ENCODE assay signal across 2 cellular contexts in genomic region chr15:63075072-63075995, GRCh38.
TF ChIP-seq lines count a peak whose summit lies in the region.

No MANE protein-coding gene starts in this region.

TF ChIP-seq in liver, 16 proteins besides CTCF, POLR2A, EP300 and RAD21:
- TF ChIP-seq NR2F2 (IDR thresholded peaks at IDR 0.05), result peak; percentile 43
- no peak for TF ChIP-seq GABPA (IDR thresholded peaks at IDR 0.05 in 1 of 2, conservative IDR thresholded peaks at IDR 0.05 in 1 of 2)

TF ChIP-seq in HepG2, 621 proteins besides CTCF, POLR2A, EP300 and RAD21:
- TF ChIP-seq KAT2B (IDR thresholded peaks at IDR 0.05; ENCODE audit: borderline replicate concordance, low read depth, low read length) (no peak), CREB1 (IDR thresholded peaks at IDR 0.05) (no peak), CREB1 (CRISPR knock-in tag; IDR thresholded peaks at IDR 0.05) (no peak), ZNF746 (CRISPR knock-in tag; IDR thresholded peaks at IDR 0.05) (no peak), DZIP1 (CRISPR knock-in tag; IDR thresholded peaks at IDR 0.05) (no peak), POLR2AphosphoS2 (IDR thresholded peaks at IDR 0.05; ENCODE audit: low read depth, low read length) (no peak), IRF9 (CRISPR knock-in tag; IDR thresholded peaks at IDR 0.05; ENCODE audit: borderline replicate concordance) (no peak)
